Comparison of ENCODE assay signal across 24 cellular contexts in the genomic region with DNA sequence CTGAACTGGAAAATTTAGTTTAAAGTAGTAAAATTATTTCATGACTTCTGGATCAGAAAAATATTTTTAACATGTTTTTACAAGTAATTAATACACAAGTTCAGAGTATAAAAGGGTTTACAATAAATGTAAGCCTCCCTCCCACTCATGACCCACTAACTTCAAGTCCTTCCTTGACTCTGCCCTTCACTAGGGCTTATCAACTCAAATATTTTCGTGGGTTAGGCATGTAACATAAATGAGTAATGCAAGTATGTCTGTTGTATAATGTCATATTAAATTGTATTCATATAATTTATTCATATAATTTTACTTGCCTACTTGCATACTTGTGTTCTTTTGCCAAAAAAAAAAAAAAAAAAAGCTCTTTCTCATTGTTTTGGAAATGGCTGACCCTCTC. TPM values are rescaled to one million over a fixed set of nuclear protein-coding genes. Genes with fewer than 3 reads are reported as not detected.
"Had no signal": no experiment of that assay in that cellular context is flagged by ENCODE, and none has a peak within 500 bp of the region (broad histone marks: within the 10 kb centered on the region; RNA-seq: fewer than 3 reads in every experiment).

No MANE protein-coding gene starts in this region.

- H3K4me3 ChIP-seq: ascending aorta, breast epithelium, coronary artery, heart right ventricle, lower lobe of right lung, spleen, upper lobe of right lung had no signal

- ATAC-seq: activated CD8-positive, alpha-beta T cell treated with anti-CD3 and anti-CD28 coated beads, Interleukin-2, amount 10 ng/mL, durations not matched to agents 7 days and 5 days; heart right ventricle; lower lobe of right lung; naive thymus-derived CD4-positive, alpha-beta T cell; upper lobe of right lung had no signal

- H3K4me3 Mint-ChIP-seq: activated CD8-positive, alpha-beta T cell treated with anti-CD3 and anti-CD28 coated beads, Interleukin-2, amount 10 ng/mL, durations not matched to agents 7 days and 5 days; activated naive CD4-positive, alpha-beta T cell treated with anti-CD3 and anti-CD28 coated beads, Interleukin-2, amount 50 U/mL, for 24 hours; activated T-helper 1 cell treated with anti-CD3 and anti-CD28 coated beads, Interleukin-12 subunit alpha, Interleukin-12 subunit beta, Interleukin-2, Interleukin-4 antibody, amounts not matched to agents 30 ng/mL and 10 ng/mL and 1 ng/mL, durations not matched to agents 14 hours and 24 hours and 36 hours had no signal

- H3K27me3 Mint-ChIP-seq: activated naive CD4-positive, alpha-beta T cell treated with anti-CD3 and anti-CD28 coated beads, Interleukin-2, amount 50 U/mL, for 24 hours; naive thymus-derived CD4-positive, alpha-beta T cell had no signal

- H3K36me3 Mint-ChIP-seq: activated naive CD4-positive, alpha-beta T cell treated with anti-CD3 and anti-CD28 coated beads, Interleukin-2, amount 50 U/mL, for 24 hours had no signal

- H3K36me3 ChIP-seq: ascending aorta, breast epithelium, heart right ventricle, lower lobe of right lung, spleen, upper lobe of right lung had no signal

- H3K27ac Mint-ChIP-seq: activated CD8-positive, alpha-beta T cell treated with anti-CD3 and anti-CD28 coated beads, Interleukin-2, amount 10 ng/mL, durations not matched to agents 7 days and 5 days; activated naive CD4-positive, alpha-beta T cell treated with anti-CD3 and anti-CD28 coated beads, Interleukin-2, amount 50 U/mL, for 24 hours; activated T-helper 1 cell treated with anti-CD3 and anti-CD28 coated beads, Interleukin-12 subunit alpha, Interleukin-12 subunit beta, Interleukin-2, Interleukin-4 antibody, amounts not matched to agents 30 ng/mL and 10 ng/mL and 1 ng/mL, durations not matched to agents 14 hours and 24 hours and 36 hours; naive thymus-derived CD4-positive, alpha-beta T cell had no signal

- H3K27me3 ChIP-seq: ascending aorta, breast epithelium, heart right ventricle, spleen, upper lobe of right lung had no signal

- DNase-seq: activated CD4-positive, alpha-beta T cell treated with anti-CD3 and anti-CD28 coated beads for 1 hour; activated CD4-positive, alpha-beta T cell treated with anti-CD3 and anti-CD28 coated beads, Interleukin-2, amount 50 U/mL, for 1 hour; activated CD8-positive, alpha-beta T cell treated with anti-CD3 and anti-CD28 coated beads, Interleukin-2, amount 10 ng/mL, durations not matched to agents 7 days and 5 days; activated gamma-delta T cell; cerebellar nuclear complex; heart right ventricle; kidney; lower lobe of right lung; naive thymus-derived CD4-positive, alpha-beta T cell; occipital lobe; retina; spleen; stimulated activated CD4-positive, alpha-beta T cell treated with anti-CD3 and anti-CD28 coated beads, Interleukin-4, amount 100 ng/mL, for 1 hour; stimulated activated naive CD4-positive, alpha-beta T cell; T-helper 1 cell; T-helper 9 cell; upper lobe of right lung had no signal

- H3K27ac ChIP-seq: ascending aorta, breast epithelium, coronary artery, heart right ventricle, lower lobe of right lung, spleen, upper lobe of right lung had no signal

- H3K9me3 ChIP-seq: ascending aorta, breast epithelium, heart right ventricle, lower lobe of right lung, spleen, upper lobe of right lung had no signal

- H3K9me3 Mint-ChIP-seq: activated naive CD4-positive, alpha-beta T cell treated with anti-CD3 and anti-CD28 coated beads, Interleukin-2, amount 50 U/mL, for 24 hours; activated T-helper 1 cell treated with anti-CD3 and anti-CD28 coated beads, Interleukin-12 subunit alpha, Interleukin-12 subunit beta, Interleukin-2, Interleukin-4 antibody, amounts not matched to agents 30 ng/mL and 10 ng/mL and 1 ng/mL, durations not matched to agents 14 hours and 24 hours and 36 hours; naive thymus-derived CD4-positive, alpha-beta T cell; neural crest cell had no signal

RNA-seq across cellular contexts. Expression of a gene that starts 34.9 kb away (rescaled TPM):
- total RNA-seq: ascending aorta, fibroblast of villous mesenchyme had no signal
